7 cellular contexts compared by ENCODE assay signal in genomic region chr12:109994262-109995175, GRCh38.
DNase-seq lines count a peak whose midpoint lies in the region; ATAC-seq and TF ChIP-seq lines count a peak whose summit lies in the region.

No MANE protein-coding gene starts in this region.

- DNase-seq in fibroblast of pulmonary artery (ENCODE audit: low read depth) (peak; percentile 50), NCI-H82 (lab: John Stamatoyannopoulos, UW) (no peak), NCI-H187 (lab: John Stamatoyannopoulos, UW) (no peak)
- no peak for DNase-seq in stimulated activated effector memory CD8-positive, alpha-beta T cell treated with anti-CD3 and anti-CD28 coated beads, Interleukin-12 subunit alpha, Interleukin-12 subunit beta, amount 100 ng/mL, for 72 hours (ENCODE audit: low spot score in 2 of 2)
- DNase-seq in stimulated activated CD4-positive, alpha-beta T cell treated with anti-CD3 and anti-CD28 coated beads, Interleukin-4, amount 100 ng/mL, for 4 hours: no peak

- H3F3A ChIP-seq in SU-DHL-6 (ENCODE audit: insufficient read depth): peaks cover 40% of the 10 kb centered on the region

- H3K4me3 ChIP-seq in HUES48 (ENCODE audit: low read depth, low read length) (peak overlapping the region; percentile 82), SU-DHL-6 (ENCODE audit: insufficient read depth, low read length, poor library complexity, severe bottlenecking) (peak overlapping the region; percentile 63), fibroblast of pulmonary artery (replicated peaks; ENCODE audit: low read depth, low read length) (peak overlapping the region; percentile 91)

- peaks cover 46% of the 10 kb centered on the region for H3K4me1 Mint-ChIP-seq in stimulated activated effector memory CD8-positive, alpha-beta T cell treated with anti-CD3 and anti-CD28 coated beads, Interleukin-12 subunit alpha, Interleukin-12 subunit beta, amount 100 ng/mL, for 72 hours

- H3K27ac ChIP-seq in HUES48 (ENCODE audit: low read depth, low read length) (no peak overlapping the region), SU-DHL-6 (ENCODE audit: low read depth, low read length) (peak overlapping the region; percentile 97)

- TF ChIP-seq CTCF in SU-DHL-6 (IDR thresholded peaks at IDR 0.05; ENCODE audit: insufficient read depth, low read length, poor library complexity, severe bottlenecking): no peak
- TF ChIP-seq CTCF in fibroblast of pulmonary artery (IDR thresholded peaks at IDR 0.05; ENCODE audit: low read length, missing control alignments): no peak

- H3K36me3 Mint-ChIP-seq in stimulated activated effector memory CD8-positive, alpha-beta T cell treated with anti-CD3 and anti-CD28 coated beads, Interleukin-12 subunit alpha, Interleukin-12 subunit beta, amount 100 ng/mL, for 72 hours: peaks cover 24% of the 10 kb centered on the region

- H3K4me1 ChIP-seq in HUES48 (ENCODE audit: control insufficient read depth, insufficient read depth, low read length): peaks cover 7% of the 10 kb centered on the region; the same call in 1 of the 2 replicates

- peak overlapping the region; percentile 92 for H3K27ac Mint-ChIP-seq in stimulated activated effector memory CD8-positive, alpha-beta T cell treated with anti-CD3 and anti-CD28 coated beads, Interleukin-12 subunit alpha, Interleukin-12 subunit beta, amount 100 ng/mL, for 72 hours

- no peaks in the 10 kb centered on the region for H3K9me3 ChIP-seq in HUES48 (ENCODE audit: control insufficient read depth, insufficient read depth, low read length)
- no peaks in the 10 kb centered on the region for H3K9me3 ChIP-seq in SU-DHL-6 (ENCODE audit: insufficient read depth, low read length)

- H3K9me3 Mint-ChIP-seq in stimulated activated effector memory CD8-positive, alpha-beta T cell treated with anti-CD3 and anti-CD28 coated beads, Interleukin-12 subunit alpha, Interleukin-12 subunit beta, amount 100 ng/mL, for 72 hours: no peaks in the 10 kb centered on the region

- H3K9me2 ChIP-seq in SU-DHL-6 (replicated peaks; ENCODE audit: insufficient read depth, low read length): no peaks in the 10 kb centered on the region

- peak overlapping the region; percentile 90 for H3K4me3 Mint-ChIP-seq in stimulated activated effector memory CD8-positive, alpha-beta T cell treated with anti-CD3 and anti-CD28 coated beads, Interleukin-12 subunit alpha, Interleukin-12 subunit beta, amount 100 ng/mL, for 72 hours

- ATAC-seq in stimulated activated effector memory CD8-positive, alpha-beta T cell treated with anti-CD3 and anti-CD28 coated beads, Interleukin-12 subunit alpha, Interleukin-12 subunit beta, amount 100 ng/mL, for 72 hours: no peak

- H3K9ac ChIP-seq in HUES48 (ENCODE audit: low read depth, low read length) (no peak overlapping the region), SU-DHL-6 (ENCODE audit: low read length) (peak overlapping the region; percentile 91)

- peaks cover 5% of the 10 kb centered on the region; the same call in 1 of the 2 replicates for H4K20me1 ChIP-seq in SU-DHL-6 (ENCODE audit: low read depth, low read length)

- H2AFZ ChIP-seq in SU-DHL-6 (ENCODE audit: low read depth, low read length, severe bottlenecking): no peak overlapping the region

- peaks cover 67% of the 10 kb centered on the region for H3K79me2 ChIP-seq in SU-DHL-6 (ENCODE audit: insufficient read depth, low read length)

- H3K4me2 ChIP-seq in SU-DHL-6 (ENCODE audit: low read depth, low read length, poor library complexity, severe bottlenecking): peak overlapping the region; percentile 92

- H3K27me3 ChIP-seq in HUES48 (ENCODE audit: control insufficient read depth, insufficient read depth, low read length) (no peaks in the 10 kb centered on the region), SU-DHL-6 (ENCODE audit: low read length) (no peaks in the 10 kb centered on the region)

- H3K36me3 ChIP-seq in HUES48 (ENCODE audit: control insufficient read depth, insufficient read depth, low read length) (peaks cover 15% of the 10 kb centered on the region), SU-DHL-6 (ENCODE audit: low read length) (peaks cover 17% of the 10 kb centered on the region; the same call in 1 of the 2 replicates)
